Comparison of ENCODE assay signal across 16 cellular contexts in genomic region chr1:225476538-225476988, GRCh38. TPM values are rescaled to one million over a fixed set of nuclear protein-coding genes. Genes with fewer than 3 reads are reported as not detected.
A peak's percentile ranks its signal among the peaks of the same experiment; 100 is the strongest.
DNase-seq lines count a peak whose midpoint lies in the region; ATAC-seq and TF ChIP-seq lines count a peak whose summit lies in the region.
"Had no signal": no experiment of that assay in that cellular context is flagged by ENCODE, and none has a peak within 500 bp of the region (broad histone marks: within the 10 kb centered on the region; RNA-seq: fewer than 3 reads in every experiment).

No MANE protein-coding gene starts in this region.

- TF ChIP-seq CTCF in HFF-Myc (IDR thresholded peaks at IDR 0.05; ENCODE audit: low read depth, low read length, missing control alignments) (no peak), WERI-Rb-1 (IDR thresholded peaks at IDR 0.05; ENCODE audit: low read depth, low read length) (no peak)

- H3K36me3 ChIP-seq in naive thymus-derived CD4-positive, alpha-beta T cell (ENCODE audit: control insufficient read depth in 2 of 3, insufficient read depth in 3 of 3, low read length in 3 of 3) = no peaks in the 10 kb centered on the region
- H3K36me3 ChIP-seq in WERI-Rb-1 = no peaks in the 10 kb centered on the region
- H3K36me3 ChIP-seq: ascending aorta had no signal

- POLR2A ChIA-PET in naive thymus-derived CD4-positive, alpha-beta T cell (lab: Charles Lee) = interaction anchor here (0.6 to 2.3 kb wide), 4 partner anchors 8 to 514 kb away, joined by 3 to 10 read pairs (median 3); no protein-coding TSS in a partner anchor

- peak overlapping the region in 8 of 9 donors; percentile 16 to 75 (median 63) for H3K27ac Mint-ChIP-seq in naive thymus-derived CD4-positive, alpha-beta T cell
- H3K27ac Mint-ChIP-seq: activated B cell treated with CpG ODN at 0.5 μM for 24 hours had no signal

- H3K27me3 ChIP-seq in naive thymus-derived CD4-positive, alpha-beta T cell (ENCODE audit: control insufficient read depth in 2 of 2, insufficient read depth in 2 of 2, low read length in 2 of 2) = no peaks in the 10 kb centered on the region
- no peaks in the 10 kb centered on the region for H3K27me3 ChIP-seq in WERI-Rb-1 (ENCODE audit: insufficient read depth, low read depth, severe bottlenecking)
- H3K27me3 ChIP-seq: ascending aorta had no signal

- H3K9me3 Mint-ChIP-seq in naive thymus-derived CD4-positive, alpha-beta T cell = peaks cover 0 to 2% (median 0%) of the 10 kb centered on the region in 11 donors
- H3K9me3 Mint-ChIP-seq: activated B cell treated with CpG ODN at 0.5 μM for 24 hours had no signal

- H3K9me3 ChIP-seq in naive thymus-derived CD4-positive, alpha-beta T cell (ENCODE audit: control insufficient read depth in 2 of 3, low read length in 3 of 3) = no peaks in the 10 kb centered on the region
- H3K9me3 ChIP-seq in WERI-Rb-1 (ENCODE audit: severe bottlenecking) = no peaks in the 10 kb centered on the region
- H3K9me3 ChIP-seq: ascending aorta had no signal

- intact Hi-C loops in naive thymus-derived CD4-positive, alpha-beta T cell (cut with micrococcal nuclease) = loop anchor here in 1 of 2 donors (5.0 to 10.0 kb wide), 3 partner anchors 76 to 371 kb away; partner anchors contain the start of gene ENAH

- H3K36me3 Mint-ChIP-seq in naive thymus-derived CD4-positive, alpha-beta T cell = peaks cover 0 to 8% (median 0%) of the 10 kb centered on the region in 5 donors
- H3K36me3 Mint-ChIP-seq: CD14-positive monocyte had no signal

- DNase-seq in activated CD8-positive, alpha-beta memory T cell treated with anti-CD3 and anti-CD28 coated beads for 24 hours = peak; percentile 59
- DNase-seq in activated CD8-positive, alpha-beta memory T cell treated with anti-CD3 and anti-CD28 coated beads, Interleukin-2, amount 50 U/mL, for 48 hours = no peak
- peak; percentile 59 for DNase-seq in HFF-Myc (ENCODE audit: extremely low read depth, low read depth)
- peak; percentile 37 for DNase-seq in amniotic epithelial cell (ENCODE audit: low read depth)
- no peak for DNase-seq in naive thymus-derived CD4-positive, alpha-beta T cell
- DNase-seq in DMS 273 treated with DMSO at 0.1 percent for 48 hours (lab: John Stamatoyannopoulos, UW) = no peak
- no peak for DNase-seq in WERI-Rb-1
- DNase-seq: activated B cell treated with CpG ODN at 0.5 μM for 24 hours; left cardiac atrium; NCI-H187 treated with DMSO at 0.1 percent for 48 hours; occipital lobe; stimulated activated CD4-positive, alpha-beta T cell treated with anti-CD3 and anti-CD28 coated beads, Interleukin-1b, Interleukin-23, amount 100 ng/mL, for 48 hours had no signal

- no peak overlapping the region for H3K27ac ChIP-seq in naive thymus-derived CD4-positive, alpha-beta T cell (ENCODE audit: low read depth, low read length)
- no peak overlapping the region for H3K27ac ChIP-seq in WERI-Rb-1
- H3K27ac ChIP-seq: ascending aorta had no signal

- H3K4me1 ChIP-seq in naive thymus-derived CD4-positive, alpha-beta T cell (ENCODE audit: control insufficient read depth in 2 of 2, insufficient read depth in 2 of 2, low read length in 2 of 2) = peaks cover 11 to 37% of the 10 kb centered on the region in 2 donors

- CTCF ChIA-PET in naive thymus-derived CD4-positive, alpha-beta T cell (lab: Charles Lee) = interaction anchor here (0.9 to 3.5 kb wide), 8 partner anchors 8 to 501 kb away, joined by 3 to 12 read pairs (median 4); partner anchors contain the start of gene SRP9

- peaks cover 0 to 7% (median 0%) of the 10 kb centered on the region in 5 donors for H3K27me3 Mint-ChIP-seq in naive thymus-derived CD4-positive, alpha-beta T cell
- H3K27me3 Mint-ChIP-seq: activated B cell treated with CpG ODN at 0.5 μM for 24 hours had no signal

- ATAC-seq in naive thymus-derived CD4-positive, alpha-beta T cell = no peak
- ATAC-seq in HG03432 (IDR thresholded peaks at IDR 0.05; ENCODE audit: unreplicated experiment) = no peak
- ATAC-seq: left cardiac atrium, sciatic nerve had no signal

- peak overlapping the region in 8 of 10 donors; percentile 20 to 75 (median 50) for H3K4me3 Mint-ChIP-seq in naive thymus-derived CD4-positive, alpha-beta T cell
- H3K4me3 Mint-ChIP-seq: activated B cell treated with CpG ODN at 0.5 μM for 24 hours, CD14-positive monocyte had no signal

- H3K4me3 ChIP-seq in HFF-Myc (replicated peaks; ENCODE audit: low read depth, low read length) (no peak overlapping the region), WERI-Rb-1 (ENCODE audit: low read depth, low read length) (no peak overlapping the region)
- H3K4me3 ChIP-seq in naive thymus-derived CD4-positive, alpha-beta T cell (ENCODE audit: low read length) = no peak overlapping the region
- H3K4me3 ChIP-seq: ascending aorta had no signal

- H3K4me1 Mint-ChIP-seq in naive thymus-derived CD4-positive, alpha-beta T cell = peaks cover 32 to 56% (median 46%) of the 10 kb centered on the region in 7 donors

RNA-seq across cellular contexts. Expression of gene LBR, which starts 48.7 kb away (rescaled TPM):
- total RNA-seq in naive thymus-derived CD4-positive, alpha-beta T cell = 100 to 1,000 TPM; 104 to 220 (median 132) TPM
- polyA plus RNA-seq in naive thymus-derived CD4-positive, alpha-beta T cell = 100 to 1,000 TPM; 115 to 117 TPM

Comparison
In these comparisons a context has a peak if more than half of its experiments do, and no peak if none do; other contexts are left out.
1. DNase-seq: peak in activated CD8-positive, alpha-beta memory T cell treated with anti-CD3 and anti-CD28 coated beads for 24 hours (single experiment), HFF-Myc (single experiment) and amniotic epithelial cell (single experiment); none in activated CD8-positive, alpha-beta memory T cell treated with anti-CD3 and anti-CD28 coated beads, Interleukin-2, amount 50 U/mL, for 48 hours (single experiment), naive thymus-derived CD4-positive, alpha-beta T cell (0 of 9), DMS 273 treated with DMSO at 0.1 percent for 48 hours (single experiment) and WERI-Rb-1 (single experiment).